Comparison of ENCODE assay signal across 25 cellular contexts in genomic region chr2:173050684-173051083, GRCh38. TPM values are rescaled to one million over a fixed set of nuclear protein-coding genes. Genes with fewer than 3 reads are reported as not detected.
DNase-seq lines count a peak whose midpoint lies in the region; ATAC-seq and TF ChIP-seq lines count a peak whose summit lies in the region.
"Had no signal": no experiment of that assay in that cellular context is flagged by ENCODE, and none has a peak within 500 bp of the region (broad histone marks: within the 10 kb centered on the region; RNA-seq: fewer than 3 reads in every experiment).

No MANE protein-coding gene starts in this region.

- peak overlapping the region in 6 of 11 experiments; percentile 24 to 83 (median 72); a peak in 11 of 22 replicates for H3K4me2 ChIP-seq in BLaER1 treated with 17β-estradiol and CSF1 and Interleukin-3, amounts not matched to agents 10 nM and 100 nM
- peak overlapping the region; percentile 60; the same call in 1 of the 2 replicates for H3K4me2 ChIP-seq in HCT116 (ENCODE audit: low read length)

- no peaks in the 10 kb centered on the region for H3K27me3 ChIP-seq in BLaER1 treated with 17β-estradiol and CSF1 and Interleukin-3, amounts not matched to agents 10 nM and 100 nM
- H3K27me3 ChIP-seq in HCT116 (ENCODE audit: insufficient read depth, low read length), result peaks cover 6% of the 10 kb centered on the region; the same call in 1 of the 2 replicates
- H3K27me3 ChIP-seq: adrenal gland, heart left ventricle, tibial artery had no signal

- CTCF ChIA-PET in HCT116 (lab: Charles Lee), result no interaction called here
- CTCF ChIA-PET in activated CD8-positive, alpha-beta T cell treated with anti-CD3 and anti-CD28 coated beads, Interleukin-2, amount 10 ng/mL, durations not matched to agents 7 days and 5 days (lab: Charles Lee), result interaction anchor here (1.2 kb wide), 1 partner anchor 23 kb away, joined by 3 read pairs; no protein-coding TSS in a partner anchor

- no TSS peak for BruUV-seq in HCT116 (replicated peaks; lab: Mats Ljungman, UMichigan)

- H4K20me1 ChIP-seq in BLaER1 treated with 17β-estradiol and CSF1 and Interleukin-3, amounts not matched to agents 10 nM and 100 nM, result no peaks in the 10 kb centered on the region
- H4K20me1 ChIP-seq in HCT116 (ENCODE audit: insufficient read depth), result no peaks in the 10 kb centered on the region

- no peaks in the 10 kb centered on the region for H3K36me3 ChIP-seq in BLaER1 treated with 17β-estradiol and CSF1 and Interleukin-3, amounts not matched to agents 10 nM and 100 nM
- no peaks in the 10 kb centered on the region for H3K36me3 ChIP-seq in HCT116 (ENCODE audit: control insufficient read depth in 1 of 2, insufficient read depth in 2 of 2, low read length in 2 of 2)
- H3K36me3 ChIP-seq: tibial artery had no signal

- no peak overlapping the region for H2AFZ ChIP-seq in HCT116 (ENCODE audit: low read depth, low read length, poor library complexity, severe bottlenecking)
- H2AFZ ChIP-seq: GM23248 had no signal

- peaks cover 9% of the 10 kb centered on the region for H3K27me3 Mint-ChIP-seq in activated CD8-positive, alpha-beta T cell treated with anti-CD3 and anti-CD28 coated beads, Interleukin-2, amount 10 ng/mL, durations not matched to agents 7 days and 5 days (ENCODE audit: low read depth)

- H3K4me1 ChIP-seq in BLaER1 treated with 17β-estradiol and CSF1 and Interleukin-3, amounts not matched to agents 10 nM and 100 nM, result peaks cover 0 to 63% (median 34%) of the 10 kb centered on the region in 10 experiments; a peak in 15 of 20 replicates
- H3K4me1 ChIP-seq in HCT116 (ENCODE audit: control insufficient read depth in 1 of 2, insufficient read depth in 2 of 2, low read length in 2 of 2), result peaks cover 20 to 41% of the 10 kb centered on the region in 2 experiments

- peak overlapping the region in 7 of 11 experiments; percentile 71 to 87 (median 83); a peak in 12 of 22 replicates for H3K27ac ChIP-seq in BLaER1 treated with 17β-estradiol and CSF1 and Interleukin-3, amounts not matched to agents 10 nM and 100 nM
- H3K27ac ChIP-seq in HCT116 (ENCODE audit: low read depth, low read length), result no peak overlapping the region
- H3K27ac ChIP-seq in VCaP, result peak overlapping the region; percentile 50
- H3K27ac ChIP-seq: GM23248 had no signal

- H3K9me2 ChIP-seq in HCT116 (ENCODE audit: insufficient read depth), result no peaks in the 10 kb centered on the region

- H3K36me3 Mint-ChIP-seq in activated CD8-positive, alpha-beta T cell treated with anti-CD3 and anti-CD28 coated beads, Interleukin-2, amount 10 ng/mL, durations not matched to agents 7 days and 5 days (ENCODE audit: low read depth), result no peaks in the 10 kb centered on the region
- H3K36me3 Mint-ChIP-seq: activated CD8-positive, alpha-beta memory T cell treated with anti-CD3 and anti-CD28 coated beads, Interleukin-2, amount 10 ng/mL, durations not matched to agents 7 days and 5 days had no signal

- no peak for TF ChIP-seq RAD21 in HCT116 (IDR thresholded peaks at IDR 0.05; ENCODE audit: low read depth)

- no peaks in the 10 kb centered on the region for H3K9me3 ChIP-seq in BLaER1 treated with 17β-estradiol and CSF1 and Interleukin-3, amounts not matched to agents 10 nM and 100 nM (replicated peaks in 1 of 11)
- H3K9me3 ChIP-seq in HCT116 (ENCODE audit: control insufficient read depth in 1 of 2, insufficient read depth in 1 of 2, low read depth in 1 of 2, low read length in 2 of 2), result no peaks in the 10 kb centered on the region
- H3K9me3 ChIP-seq: adrenal gland, heart left ventricle, tibial artery had no signal

- no peaks in the 10 kb centered on the region for H3K79me2 ChIP-seq in HCT116 (ENCODE audit: insufficient read depth, low read length)

- H3K9me3 Mint-ChIP-seq in activated CD8-positive, alpha-beta T cell treated with anti-CD3 and anti-CD28 coated beads, Interleukin-2, amount 10 ng/mL, durations not matched to agents 7 days and 5 days (ENCODE audit: insufficient read depth), result no peaks in the 10 kb centered on the region
- H3K9me3 Mint-ChIP-seq: activated CD4-positive, alpha-beta T cell treated with anti-CD3 and anti-CD28 coated beads, Interleukin-2, amount 10 ng/mL, durations not matched to agents 7 days and 5 days; activated naive CD4-positive, alpha-beta T cell treated with anti-CD3 and anti-CD28 coated beads for 36 hours; activated T-cell treated with anti-CD3 and anti-CD28 coated beads, Interleukin-2, amount 50 U/mL, for 72 hours; nephron progenitor cell; stimulated activated naive CD8-positive, alpha-beta T cell treated with anti-CD3 and anti-CD28 coated beads, Interleukin-15, Interleukin-2, amounts not matched to agents 100 ng/mL and 50 ng/mL, for 24 hours had no signal

- intact Hi-C loops in HCT116 (cut with micrococcal nuclease), result no loop called here

- H3K9ac ChIP-seq in BLaER1 treated with 17β-estradiol and CSF1 and Interleukin-3, amounts not matched to agents 10 nM and 100 nM, result no peak overlapping the region
- no peak overlapping the region for H3K9ac ChIP-seq in HCT116 (ENCODE audit: low read length)
- H3K9ac ChIP-seq: GM23248 had no signal

- H3K4me3 Mint-ChIP-seq in activated CD8-positive, alpha-beta T cell treated with anti-CD3 and anti-CD28 coated beads, Interleukin-2, amount 10 ng/mL, durations not matched to agents 7 days and 5 days, result no peak overlapping the region
- H3K4me3 Mint-ChIP-seq: activated CD4-positive, alpha-beta T cell treated with anti-CD3 and anti-CD28 coated beads, Interleukin-2, amount 10 ng/mL, durations not matched to agents 7 days and 5 days; activated CD8-positive, alpha-beta memory T cell treated with anti-CD3 and anti-CD28 coated beads, Interleukin-2, amount 10 ng/mL, durations not matched to agents 7 days and 5 days; activated naive CD4-positive, alpha-beta T cell treated with anti-CD3 and anti-CD28 coated beads for 36 hours; activated T-cell treated with anti-CD3 and anti-CD28 coated beads, Interleukin-2, amount 50 U/mL, for 72 hours; nephron progenitor cell; stimulated activated naive CD8-positive, alpha-beta T cell treated with anti-CD3 and anti-CD28 coated beads, Interleukin-15, Interleukin-2, amounts not matched to agents 100 ng/mL and 50 ng/mL, for 24 hours had no signal

- TF ChIP-seq CTCF in HCT116 (IDR thresholded peaks at IDR 0.05 in 2 of 3, conservative IDR thresholded peaks at IDR 0.05 in 1 of 3; ENCODE audit: borderline replicate concordance in 1 of 3, insufficient read depth in 1 of 3, low read depth in 2 of 3, low read length in 2 of 3) (no peak), VCaP (conservative IDR thresholded peaks at IDR 0.05) (no peak)

- no peak overlapping the region for H3K4me3 ChIP-seq in BLaER1 treated with 17β-estradiol and CSF1 and Interleukin-3, amounts not matched to agents 10 nM and 100 nM
- no peak overlapping the region for H3K4me3 ChIP-seq in HCT116 (replicated peaks in 1 of 2; ENCODE audit: low read depth in 1 of 2, low read length in 2 of 2)
- H3K4me3 ChIP-seq: adrenal gland, GM12878, GM23248, heart left ventricle, skin epidermis, tibial artery had no signal

- no peak for ATAC-seq in HCT116
- ATAC-seq in activated CD8-positive, alpha-beta T cell treated with anti-CD3 and anti-CD28 coated beads, Interleukin-2, amount 10 ng/mL, durations not matched to agents 7 days and 5 days, result no peak
- ATAC-seq: activated CD8-positive, alpha-beta memory T cell treated with anti-CD3 and anti-CD28 coated beads, Interleukin-2, amount 10 ng/mL, durations not matched to agents 7 days and 5 days; activated T-cell treated with anti-CD3 and anti-CD28 coated beads, Interleukin-2, amount 50 U/mL, for 72 hours; GM12878; heart left ventricle; HepG2 had no signal

- POLR2A ChIA-PET in HCT116 (lab: Charles Lee), result no interaction called here
- POLR2A ChIA-PET in activated CD8-positive, alpha-beta T cell treated with anti-CD3 and anti-CD28 coated beads, Interleukin-2, amount 10 ng/mL, durations not matched to agents 7 days and 5 days (lab: Charles Lee), result no interaction called here

- DNase-seq in HCT116 (ENCODE audit: low read depth, low spot score), result no peak
- peak; percentile 44 for DNase-seq in kidney tubule cell (ENCODE audit: low spot score)
- no peak for DNase-seq in globus pallidus (ENCODE audit: low spot score)
- no peak for DNase-seq in activated CD8-positive, alpha-beta T cell treated with anti-CD3 and anti-CD28 coated beads, Interleukin-2, amount 10 ng/mL, durations not matched to agents 7 days and 5 days
- DNase-seq in KBM-7, result no peak
- DNase-seq: activated CD4-positive, alpha-beta T cell treated with anti-CD3 and anti-CD28 coated beads, Interleukin-2, amount 10 ng/mL, durations not matched to agents 7 days and 5 days; activated CD8-positive, alpha-beta memory T cell treated with anti-CD3 and anti-CD28 coated beads, Interleukin-2, amount 10 ng/mL, durations not matched to agents 7 days and 5 days; activated naive CD4-positive, alpha-beta T cell treated with anti-CD3 and anti-CD28 coated beads for 36 hours; activated T-cell treated with anti-CD3 and anti-CD28 coated beads, Interleukin-2, amount 50 U/mL, for 72 hours; adrenal gland; COR-L47; GM23248; heart left ventricle; kidney glomerular epithelial cell; NCI-H1105; NCI-H2029 treated with DMSO at 0.1 percent for 48 hours; nephron progenitor cell; SHP77 treated with DMSO at 0.1 percent for 48 hours; tibial artery had no signal

- H3K4me1 Mint-ChIP-seq in activated CD8-positive, alpha-beta T cell treated with anti-CD3 and anti-CD28 coated beads, Interleukin-2, amount 10 ng/mL, durations not matched to agents 7 days and 5 days (ENCODE audit: low read depth), result peaks cover 5% of the 10 kb centered on the region

- TF ChIP-seq POLR2A in HCT116 (IDR thresholded peaks at IDR 0.05; ENCODE audit: borderline replicate concordance, extremely low read depth, insufficient read depth, insufficient read length), result no peak

- RAD21 ChIA-PET in HCT116 (lab: Charles Lee; ENCODE audit: low non-redundant PET in 1 of 2, low total read pairs in 2 of 2, uncharacterized antibody in 2 of 2, unreplicated experiment in 2 of 2), result no interaction called here

- H3K27ac Mint-ChIP-seq in activated CD8-positive, alpha-beta T cell treated with anti-CD3 and anti-CD28 coated beads, Interleukin-2, amount 10 ng/mL, durations not matched to agents 7 days and 5 days, result no peak overlapping the region
- H3K27ac Mint-ChIP-seq: activated CD4-positive, alpha-beta T cell treated with anti-CD3 and anti-CD28 coated beads, Interleukin-2, amount 10 ng/mL, durations not matched to agents 7 days and 5 days; activated CD8-positive, alpha-beta memory T cell treated with anti-CD3 and anti-CD28 coated beads, Interleukin-2, amount 10 ng/mL, durations not matched to agents 7 days and 5 days; activated naive CD4-positive, alpha-beta T cell treated with anti-CD3 and anti-CD28 coated beads for 36 hours; activated T-cell treated with anti-CD3 and anti-CD28 coated beads, Interleukin-2, amount 50 U/mL, for 72 hours; stimulated activated naive CD8-positive, alpha-beta T cell treated with anti-CD3 and anti-CD28 coated beads, Interleukin-15, Interleukin-2, amounts not matched to agents 100 ng/mL and 50 ng/mL, for 24 hours had no signal

- in situ Hi-C loops in KBM-7 (cut with MboI; ENCODE audit: low pct_unique_long_range_greater_than_20kb, low sequenced_read_pairs), result no loop called here

TF ChIP-seq in HCT116, 20 proteins besides CTCF, POLR2A, EP300 and RAD21 (continues in another document):
- TF ChIP-seq EZH2phosphoT487 (IDR thresholded peaks at IDR 0.05; ENCODE audit: borderline replicate concordance), result no peak

RNA-seq across cellular contexts. Expression of gene MAP3K20, which starts 25.0 kb away (rescaled TPM):
- 40.0 TPM for total RNA-seq in HCT116 (2021; ENCODE audit: unreplicated experiment)
- polyA plus RNA-seq in HCT116 (2012), result 15.1 and 19.0 TPM in 2 replicates
- 10 to 100 TPM; 15.6 to 16.0 TPM for total RNA-seq in activated CD8-positive, alpha-beta T cell treated with anti-CD3 and anti-CD28 coated beads, Interleukin-2, amount 10 ng/mL, durations not matched to agents 7 days and 5 days
